ENCODE assay signal across 9 cellular contexts in genomic region chr17:76498886-76499667, GRCh38. TPM values are rescaled to one million over a fixed set of nuclear protein-coding genes. Genes with fewer than 3 reads are reported as not detected.
A peak's percentile ranks its signal among the peaks of the same experiment; 100 is the strongest.
DNase-seq lines count a peak whose midpoint lies in the region; ATAC-seq and TF ChIP-seq lines count a peak whose summit lies in the region.
"Had no signal": no experiment of that assay in that cellular context is flagged by ENCODE, and none has a peak within 500 bp of the region (broad histone marks: within the 10 kb centered on the region; RNA-seq: fewer than 3 reads in every experiment).

No MANE protein-coding gene starts in this region.

- intact Hi-C loops in breast epithelium (cut with DNase I; ENCODE audit: low total_unique reads) = no loop called here
- intact Hi-C loops in naive thymus-derived CD4-positive, alpha-beta T cell (cut with micrococcal nuclease) = no loop called here

- H3K9me3 Mint-ChIP-seq in CD4-positive, CD25-positive, alpha-beta regulatory T cell = no peaks in the 10 kb centered on the region
- H3K9me3 Mint-ChIP-seq in naive thymus-derived CD4-positive, alpha-beta T cell = no peaks in the 10 kb centered on the region

- TF ChIP-seq CTCF in breast epithelium (IDR thresholded peaks at IDR 0.05) = no peak

- CTCF ChIA-PET in naive thymus-derived CD4-positive, alpha-beta T cell (lab: Charles Lee) = interaction anchor here (6.3 kb wide), 1 partner anchor 32 kb away, joined by 36 read pairs; the partner anchor contains the start of gene AANAT

- peak overlapping the region; percentile 39 to 59 (median 52) for H3K4me3 Mint-ChIP-seq in CD4-positive, CD25-positive, alpha-beta regulatory T cell
- peak overlapping the region in 6 of 10 donors; percentile 48 to 91 (median 72) for H3K4me3 Mint-ChIP-seq in naive thymus-derived CD4-positive, alpha-beta T cell

- H3K4me1 ChIP-seq in CD4-positive, CD25-positive, alpha-beta regulatory T cell (ENCODE audit: control insufficient read depth, insufficient read depth, low read length, poor library complexity, severe bottlenecking) = peaks cover 27% of the 10 kb centered on the region
- H3K4me1 ChIP-seq in breast epithelium = peaks cover 9 to 20% of the 10 kb centered on the region in 2 donors
- H3K4me1 ChIP-seq in naive thymus-derived CD4-positive, alpha-beta T cell (ENCODE audit: control insufficient read depth in 2 of 2, insufficient read depth in 2 of 2, low read length in 2 of 2) = peaks cover 20 to 58% of the 10 kb centered on the region in 2 donors

- TF ChIP-seq POLR2A in breast epithelium (IDR thresholded peaks at IDR 0.05) = no peak

- no peak for DNase-seq in CD4-positive, CD25-positive, alpha-beta regulatory T cell
- DNase-seq in HT1080 (ENCODE audit: low read depth) (peak; percentile 46), breast epithelium (ENCODE audit: low spot score in 2 of 2) (no peak), dedifferentiated amniotic fluid mesenchymal stem cell (ENCODE audit: extremely low spot score) (no peak), Ammon's horn (ENCODE audit: low spot score) (no peak), EL (no peak)
- DNase-seq in naive thymus-derived CD4-positive, alpha-beta T cell = no peak
- no peak for DNase-seq in activated CD4-positive, alpha-beta T cell treated with anti-CD3 and anti-CD28 coated beads for 4 hours
- DNase-seq: KG1 had no signal

- peaks cover 0 to 43% (median 11%) of the 10 kb centered on the region in 4 donors for H3K4me1 Mint-ChIP-seq in CD4-positive, CD25-positive, alpha-beta regulatory T cell
- H3K4me1 Mint-ChIP-seq in naive thymus-derived CD4-positive, alpha-beta T cell = peaks cover 17 to 67% (median 33%) of the 10 kb centered on the region in 7 donors

- POLR2A ChIA-PET in naive thymus-derived CD4-positive, alpha-beta T cell (lab: Charles Lee) = interaction anchor here (1.2 kb wide), 1 partner anchor 10 kb away, joined by 4 read pairs; no protein-coding TSS in a partner anchor

- no peak overlapping the region for H3K27ac ChIP-seq in CD4-positive, CD25-positive, alpha-beta regulatory T cell (ENCODE audit: insufficient read depth, low read length, poor library complexity, severe bottlenecking)
- peak overlapping the region; percentile 73 to 81 for H3K27ac ChIP-seq in breast epithelium
- no peak overlapping the region for H3K27ac ChIP-seq in naive thymus-derived CD4-positive, alpha-beta T cell (ENCODE audit: low read depth, low read length)

- H3K27ac Mint-ChIP-seq in CD4-positive, CD25-positive, alpha-beta regulatory T cell = peak overlapping the region in 1 of 3 donors; percentile 21
- H3K27ac Mint-ChIP-seq in naive thymus-derived CD4-positive, alpha-beta T cell = peak overlapping the region in 3 of 9 donors; percentile 6 to 70 (median 34)

- no peak for ATAC-seq in CD4-positive, CD25-positive, alpha-beta regulatory T cell (ENCODE audit: low read depth in 2 of 2)
- ATAC-seq in naive thymus-derived CD4-positive, alpha-beta T cell = no peak

- no peaks in the 10 kb centered on the region for H3K9me3 ChIP-seq in CD4-positive, CD25-positive, alpha-beta regulatory T cell (ENCODE audit: control insufficient read depth in 2 of 2, low read length in 2 of 2)
- H3K9me3 ChIP-seq in breast epithelium = no peaks in the 10 kb centered on the region
- no peaks in the 10 kb centered on the region for H3K9me3 ChIP-seq in naive thymus-derived CD4-positive, alpha-beta T cell (ENCODE audit: control insufficient read depth in 2 of 3, low read length in 3 of 3)

- H3K36me3 Mint-ChIP-seq in CD4-positive, CD25-positive, alpha-beta regulatory T cell = no peaks in the 10 kb centered on the region
- H3K36me3 Mint-ChIP-seq in naive thymus-derived CD4-positive, alpha-beta T cell = peaks cover 0 to 7% (median 0%) of the 10 kb centered on the region in 5 donors

- H3K27me3 ChIP-seq in CD4-positive, CD25-positive, alpha-beta regulatory T cell (ENCODE audit: control insufficient read depth, insufficient read depth, low read length) = no peaks in the 10 kb centered on the region
- H3K27me3 ChIP-seq in breast epithelium = no peaks in the 10 kb centered on the region
- no peaks in the 10 kb centered on the region for H3K27me3 ChIP-seq in naive thymus-derived CD4-positive, alpha-beta T cell (ENCODE audit: control insufficient read depth in 2 of 2, insufficient read depth in 2 of 2, low read length in 2 of 2)

- no peaks in the 10 kb centered on the region for H3K36me3 ChIP-seq in CD4-positive, CD25-positive, alpha-beta regulatory T cell (ENCODE audit: control insufficient read depth, insufficient read depth, low read length)
- no peaks in the 10 kb centered on the region for H3K36me3 ChIP-seq in breast epithelium
- no peaks in the 10 kb centered on the region for H3K36me3 ChIP-seq in naive thymus-derived CD4-positive, alpha-beta T cell (ENCODE audit: control insufficient read depth in 2 of 3, insufficient read depth in 3 of 3, low read length in 3 of 3)

- H3K27me3 Mint-ChIP-seq in CD4-positive, CD25-positive, alpha-beta regulatory T cell = no peaks in the 10 kb centered on the region
- H3K27me3 Mint-ChIP-seq in naive thymus-derived CD4-positive, alpha-beta T cell = no peaks in the 10 kb centered on the region

- H3K4me3 ChIP-seq in CD4-positive, CD25-positive, alpha-beta regulatory T cell (ENCODE audit: low read depth, low read length) = no peak overlapping the region
- H3K4me3 ChIP-seq in breast epithelium = peak overlapping the region; percentile 67 to 85 (median 71)
- H3K4me3 ChIP-seq in naive thymus-derived CD4-positive, alpha-beta T cell (ENCODE audit: low read length) = peak overlapping the region; percentile 9

RNA-seq across cellular contexts. Expression of gene RHBDF2, which starts 2.1 kb away (rescaled TPM):
- 23.8 TPM for total RNA-seq in CD4-positive, CD25-positive, alpha-beta regulatory T cell
- polyA plus RNA-seq in CD4-positive, CD25-positive, alpha-beta regulatory T cell = 1 to 10 TPM; 2.5 to 4.5 (median 3.5) TPM
- 22.8 and 25.2 TPM in 2 replicates for total RNA-seq in HT1080 (2014; rRNA removed; shearing (Covaris generic))
- 24.4 and 29.8 TPM in 2 replicates for polyA plus RNA-seq in HT1080 (2015; cell fraction: cytosol; rRNA removed)
- 69.4 and 75.2 TPM in 2 replicates for polyA plus RNA-seq in HT1080 (2015; cell fraction: nucleus; rRNA removed)
- total RNA-seq in breast epithelium = 10 to 100 TPM; 13.4 to 35.5 (median 26.8) TPM
- total RNA-seq in naive thymus-derived CD4-positive, alpha-beta T cell = 100 to 1,000 TPM in 1 of 5 experiments, 10 to 100 TPM in 4; 31.1 to 119 (median 35.4) TPM
- 1 to 10 TPM; 2.9 to 7.5 TPM for polyA plus RNA-seq in naive thymus-derived CD4-positive, alpha-beta T cell

RNA-seq across cellular contexts. Expression of gene AANAT, which starts 31.7 kb away (rescaled TPM):
- total RNA-seq in CD4-positive, CD25-positive, alpha-beta regulatory T cell = not detected
- polyA plus RNA-seq in CD4-positive, CD25-positive, alpha-beta regulatory T cell = not detected
- total RNA-seq in HT1080 (2014; rRNA removed; shearing (Covaris generic)) = 0.05 TPM in 1 of 2 replicates, not detected in the other
- polyA plus RNA-seq in HT1080 (2015; cell fraction: cytosol; rRNA removed) = not detected in 2 replicates
- polyA plus RNA-seq in HT1080 (2015; cell fraction: nucleus; rRNA removed) = not detected in 2 replicates
- total RNA-seq in breast epithelium = not detected
- not detected for total RNA-seq in naive thymus-derived CD4-positive, alpha-beta T cell
- not detected for polyA plus RNA-seq in naive thymus-derived CD4-positive, alpha-beta T cell

RNA-seq across cellular contexts. Expression of gene CYGB, which starts 38.4 kb away (rescaled TPM):
- total RNA-seq in CD4-positive, CD25-positive, alpha-beta regulatory T cell = not detected
- polyA plus RNA-seq in CD4-positive, CD25-positive, alpha-beta regulatory T cell = not detected
- total RNA-seq in HT1080 (2014; rRNA removed; shearing (Covaris generic)) = 0.14 and 0.37 TPM in 2 replicates
- 0.97 and 0.98 TPM in 2 replicates for polyA plus RNA-seq in HT1080 (2015; cell fraction: cytosol; rRNA removed)
- polyA plus RNA-seq in HT1080 (2015; cell fraction: nucleus; rRNA removed) = 0.37 and 0.87 TPM in 2 replicates
- total RNA-seq in breast epithelium = 10 to 100 TPM in 2 of 3 donors, 1 to 10 TPM in 1; 5.9 to 37.4 (median 27.2) TPM
- total RNA-seq in naive thymus-derived CD4-positive, alpha-beta T cell = not detected
- under 1 TPM; 0.33 to 0.35 TPM for polyA plus RNA-seq in naive thymus-derived CD4-positive, alpha-beta T cell

RNA-seq across cellular contexts. Expression of gene PRCD, which starts 40.8 kb away (rescaled TPM):
- total RNA-seq in CD4-positive, CD25-positive, alpha-beta regulatory T cell = not detected
- under 1 TPM in 1 of 4 donors, not detected in 3; 0.52 TPM for polyA plus RNA-seq in CD4-positive, CD25-positive, alpha-beta regulatory T cell
- total RNA-seq in HT1080 (2014; rRNA removed; shearing (Covaris generic)) = 1.5 TPM in 1 of 2 replicates, not detected in the other
- polyA plus RNA-seq in HT1080 (2015; cell fraction: cytosol; rRNA removed) = 0.86 and 1.5 TPM in 2 replicates
- polyA plus RNA-seq in HT1080 (2015; cell fraction: nucleus; rRNA removed) = 0.72 and 0.79 TPM in 2 replicates
- 1 to 10 TPM; 1.5 to 7.2 (median 4.9) TPM for total RNA-seq in breast epithelium
- not detected for total RNA-seq in naive thymus-derived CD4-positive, alpha-beta T cell
- 1 to 10 TPM in 1 of 2 donors, not detected in 1; 1.3 TPM for polyA plus RNA-seq in naive thymus-derived CD4-positive, alpha-beta T cell

RNA-seq across cellular contexts. Expression of gene UBE2O, which starts 46.1 kb away (rescaled TPM):
- 34.3 TPM for total RNA-seq in CD4-positive, CD25-positive, alpha-beta regulatory T cell
- 1 to 10 TPM; 3.1 to 9.0 (median 6.4) TPM for polyA plus RNA-seq in CD4-positive, CD25-positive, alpha-beta regulatory T cell
- 17.3 and 18.9 TPM in 2 replicates for total RNA-seq in HT1080 (2014; rRNA removed; shearing (Covaris generic))
- polyA plus RNA-seq in HT1080 (2015; cell fraction: cytosol; rRNA removed) = 13.8 and 16.1 TPM in 2 replicates
- polyA plus RNA-seq in HT1080 (2015; cell fraction: nucleus; rRNA removed) = 49.2 and 49.7 TPM in 2 replicates
- 10 to 100 TPM; 17.4 to 22.5 (median 17.7) TPM for total RNA-seq in breast epithelium
- 10 to 100 TPM; 32.6 to 50.8 (median 41.6) TPM for total RNA-seq in naive thymus-derived CD4-positive, alpha-beta T cell
- polyA plus RNA-seq in naive thymus-derived CD4-positive, alpha-beta T cell = 10 to 100 TPM in 1 of 2 donors, 1 to 10 TPM in 1; 8.7 to 15.4 TPM

Comparison
In these comparisons a context has a peak if more than half of its experiments do, and no peak if none do; other contexts are left out.
1. H3K27ac ChIP-seq: peak in breast epithelium (2 of 2); none in CD4-positive, CD25-positive, alpha-beta regulatory T cell (single experiment) and naive thymus-derived CD4-positive, alpha-beta T cell (single experiment).